9 cellular contexts compared by ENCODE assay signal in genomic region chr2:96144481-96145027, GRCh38. TPM values are rescaled to one million over a fixed set of nuclear protein-coding genes. Genes with fewer than 3 reads are reported as not detected.
DNase-seq lines count a peak whose midpoint lies in the region; ATAC-seq and TF ChIP-seq lines count a peak whose summit lies in the region.
"Had no signal": no experiment of that assay in that cellular context is flagged by ENCODE, and none has a peak within 500 bp of the region (broad histone marks: within the 10 kb centered on the region; RNA-seq: fewer than 3 reads in every experiment).

No MANE protein-coding gene starts in this region.

- H3K9me3 Mint-ChIP-seq in activated CD8-positive, alpha-beta T cell treated with anti-CD3 and anti-CD28 coated beads for 36 hours, result no peaks in the 10 kb centered on the region

- peak overlapping the region; percentile 81 to 98 (median 91) for H3K9ac ChIP-seq in BLaER1 treated with 17β-estradiol and CSF1 and Interleukin-3, amounts not matched to agents 10 nM and 100 nM

- CTCF ChIA-PET in activated CD8-positive, alpha-beta T cell treated with anti-CD3 and anti-CD28 coated beads for 36 hours (lab: Charles Lee), result interaction anchor here (1.5 to 14.1 kb wide), 6 partner anchors 18 to 152 kb away, joined by 3 to 540 read pairs (median 8); partner anchors contain the start of gene ANKRD36C

- no peaks in the 10 kb centered on the region for H3K27me3 Mint-ChIP-seq in activated CD8-positive, alpha-beta T cell treated with anti-CD3 and anti-CD28 coated beads for 36 hours

- H3K27me3 ChIP-seq in BLaER1 treated with 17β-estradiol and CSF1 and Interleukin-3, amounts not matched to agents 10 nM and 100 nM, result no peaks in the 10 kb centered on the region

- H3K4me2 ChIP-seq in BLaER1 treated with 17β-estradiol and CSF1 and Interleukin-3, amounts not matched to agents 10 nM and 100 nM, result peak overlapping the region; percentile 81 to 99 (median 98)

- H3K9me3 ChIP-seq in BLaER1 treated with 17β-estradiol and CSF1 and Interleukin-3, amounts not matched to agents 10 nM and 100 nM (replicated peaks in 1 of 11), result no peaks in the 10 kb centered on the region

- H3K4me3 ChIP-seq in BLaER1 treated with 17β-estradiol and CSF1 and Interleukin-3, amounts not matched to agents 10 nM and 100 nM, result peak overlapping the region; percentile 71 to 98 (median 86)
- H3K4me3 ChIP-seq in fibroblast of villous mesenchyme (ENCODE audit: low read depth, low read length), result peak overlapping the region; percentile 36
- peak overlapping the region; percentile 55 for H3K4me3 ChIP-seq in skeletal muscle cell (ENCODE audit: low read depth, low read length)

- H4K20me1 ChIP-seq in BLaER1 treated with 17β-estradiol and CSF1 and Interleukin-3, amounts not matched to agents 10 nM and 100 nM, result peaks cover 16 to 43% (median 29%) of the 10 kb centered on the region in 11 experiments; a peak in 21 of 22 replicates

- TF ChIP-seq CTCF in activated CD8-positive, alpha-beta T cell treated with anti-CD3 and anti-CD28 coated beads for 36 hours (IDR thresholded peaks at IDR 0.05), result no peak
- no peak for TF ChIP-seq CTCF in fibroblast of villous mesenchyme (IDR thresholded peaks at IDR 0.05; ENCODE audit: insufficient read depth, low read depth, low read length)

- peaks cover 66 to 84% (median 78%) of the 10 kb centered on the region in 10 experiments for H3K4me1 ChIP-seq in BLaER1 treated with 17β-estradiol and CSF1 and Interleukin-3, amounts not matched to agents 10 nM and 100 nM

- H3K27ac ChIP-seq in BLaER1 treated with 17β-estradiol and CSF1 and Interleukin-3, amounts not matched to agents 10 nM and 100 nM, result peak overlapping the region; percentile 69 to 94 (median 92)

- ATAC-seq in activated CD8-positive, alpha-beta T cell treated with anti-CD3 and anti-CD28 coated beads for 36 hours, result no peak
- no peak for ATAC-seq in GM21723 (IDR thresholded peaks at IDR 0.05; ENCODE audit: unreplicated experiment)

- H3K36me3 Mint-ChIP-seq in activated CD8-positive, alpha-beta T cell treated with anti-CD3 and anti-CD28 coated beads for 36 hours (ENCODE audit: low read depth), result peaks cover 34% of the 10 kb centered on the region

- DNase-seq in HS-27A (ENCODE audit: low read depth), result peak; percentile 20
- peak; percentile 54 for DNase-seq in activated CD8-positive, alpha-beta T cell treated with anti-CD3 and anti-CD28 coated beads for 36 hours
- no peak for DNase-seq in fibroblast of villous mesenchyme (ENCODE audit: low read depth)
- no peak for DNase-seq in skeletal muscle cell (ENCODE audit: low read depth)
- DNase-seq in RKO (ENCODE audit: low spot score), result no peak
- no peak for DNase-seq in NCI-H774 (lab: John Stamatoyannopoulos, UW)

- H3K27ac Mint-ChIP-seq in activated CD8-positive, alpha-beta T cell treated with anti-CD3 and anti-CD28 coated beads for 36 hours, result peak overlapping the region; percentile 94

- peak overlapping the region; percentile 98 for H3K4me3 Mint-ChIP-seq in activated CD8-positive, alpha-beta T cell treated with anti-CD3 and anti-CD28 coated beads for 36 hours

- H3K4me1 Mint-ChIP-seq in activated CD8-positive, alpha-beta T cell treated with anti-CD3 and anti-CD28 coated beads for 36 hours (ENCODE audit: low read depth), result peaks cover 47% of the 10 kb centered on the region

- POLR2A ChIA-PET in activated CD8-positive, alpha-beta T cell treated with anti-CD3 and anti-CD28 coated beads for 36 hours (lab: Charles Lee), result interaction anchor here (0.6 to 14.8 kb wide), 10 partner anchors 8 to 570 kb away, joined by 3 to 690 read pairs (median 15); partner anchors contain the start of genes ANKRD36C, CIAO1 and STARD7

- H3K36me3 ChIP-seq in BLaER1 treated with 17β-estradiol and CSF1 and Interleukin-3, amounts not matched to agents 10 nM and 100 nM, result peaks cover 12 to 27% (median 24%) of the 10 kb centered on the region in 11 experiments; a peak in 20 of 22 replicates

- intact Hi-C loops in activated CD8-positive, alpha-beta T cell treated with anti-CD3 and anti-CD28 coated beads for 36 hours (cut with micrococcal nuclease), result loop anchor here (10.0 kb wide), 2 partner anchors 180 to 390 kb away; partner anchors contain the start of genes ARID5A and ITPRIPL1

RNA-seq across cellular contexts. Expression of gene DUSP2, which starts 0.7 kb away (rescaled TPM):
- total RNA-seq in activated CD8-positive, alpha-beta T cell treated with anti-CD3 and anti-CD28 coated beads for 36 hours, result 100 to 1,000 TPM; 311 to 313 TPM
- total RNA-seq in fibroblast of villous mesenchyme, result 0.86 and 2.3 TPM in 2 replicates

RNA-seq across cellular contexts. Expression of gene ASTL, which starts 6.3 kb away (rescaled TPM):
- total RNA-seq in activated CD8-positive, alpha-beta T cell treated with anti-CD3 and anti-CD28 coated beads for 36 hours, result 1 to 10 TPM; 1.8 to 2.7 TPM
- not detected in 2 replicates for total RNA-seq in fibroblast of villous mesenchyme
- total RNA-seq: glomerular endothelial cell had no signal

RNA-seq across cellular contexts. Expression of gene ADRA2B, which starts 28.2 kb away (rescaled TPM):
- under 1 TPM; 0.29 to 0.34 TPM for total RNA-seq in activated CD8-positive, alpha-beta T cell treated with anti-CD3 and anti-CD28 coated beads for 36 hours
- not detected in 2 replicates for total RNA-seq in fibroblast of villous mesenchyme
- total RNA-seq: glomerular endothelial cell had no signal

Comparison
In these comparisons a context has a peak if more than half of its experiments do, and no peak if none do; other contexts are left out.
1. DNase-seq: peak in HS-27A (single experiment) and activated CD8-positive, alpha-beta T cell treated with anti-CD3 and anti-CD28 coated beads for 36 hours (single experiment); none in fibroblast of villous mesenchyme (single experiment), skeletal muscle cell (single experiment), RKO (single experiment) and NCI-H774 (single experiment).
2. RNA of gene DUSP2, which starts 0.7 kb away (total RNA-seq): 311 to 313 TPM in activated CD8-positive, alpha-beta T cell treated with anti-CD3 and anti-CD28 coated beads for 36 hours; 0.86 to 2.3 TPM in fibroblast of villous mesenchyme; every median in the first group is over 10 times any median in the second.
3. Peak in every context shown above with its lines, with median percentiles within 50 percentile points of each other: H3K4me3 ChIP-seq.